15 cellular contexts compared by ENCODE assay signal in genomic region chr12:117111386-117112267, GRCh38. TPM values are rescaled to one million over a fixed set of nuclear protein-coding genes. Genes with fewer than 3 reads are reported as not detected.
A peak's percentile ranks its signal among the peaks of the same experiment; 100 is the strongest.
DNase-seq lines count a peak whose midpoint lies in the region; ATAC-seq, FAIRE-seq and TF ChIP-seq lines count a peak whose summit lies in the region.
"Had no signal": no experiment of that assay in that cellular context is flagged by ENCODE, and none has a peak within 500 bp of the region (broad histone marks: within the 10 kb centered on the region; RNA-seq: fewer than 3 reads in every experiment).

No MANE protein-coding gene starts in this region.

- no peak overlapping the region for H3K4me3 Mint-ChIP-seq in chondrocyte (ENCODE audit: unreplicated experiment)
- H3K4me3 Mint-ChIP-seq in activated naive CD4-positive, alpha-beta T cell treated with anti-CD3 and anti-CD28 coated beads for 36 hours: no peak overlapping the region
- H3K4me3 Mint-ChIP-seq: activated naive CD4-positive, alpha-beta T cell treated with anti-CD3 and anti-CD28 coated beads, Interleukin-2, amount 10 ng/mL, durations not matched to agents 7 days and 5 days; central memory CD8-positive, alpha-beta T cell had no signal

- CTCF ChIA-PET in A549 (lab: Yijun Ruan, JAX): interaction anchor here (0.7 to 4.3 kb wide), 6 partner anchors 9 to 745 kb away, joined by 3 to 19 read pairs (median 5); no protein-coding TSS in a partner anchor
- CTCF ChIA-PET in activated naive CD4-positive, alpha-beta T cell treated with anti-CD3 and anti-CD28 coated beads for 36 hours (lab: Charles Lee): interaction anchor here (0.6 to 1.9 kb wide), 3 partner anchors 86 to 366 kb away, joined by 3 to 9 read pairs (median 4); no protein-coding TSS in a partner anchor

- no peaks in the 10 kb centered on the region for H3K9me3 Mint-ChIP-seq in chondrocyte (ENCODE audit: low read depth)
- H3K9me3 Mint-ChIP-seq in activated naive CD4-positive, alpha-beta T cell treated with anti-CD3 and anti-CD28 coated beads for 36 hours: no peaks in the 10 kb centered on the region
- H3K9me3 Mint-ChIP-seq: activated naive CD4-positive, alpha-beta T cell treated with anti-CD3 and anti-CD28 coated beads, Interleukin-2, amount 10 ng/mL, durations not matched to agents 7 days and 5 days; central memory CD8-positive, alpha-beta T cell had no signal

- H2AFZ ChIP-seq in Karpas-422 (ENCODE audit: low read length): peak overlapping the region; percentile 14; the same call in 1 of the 2 replicates
- H2AFZ ChIP-seq: hepatocyte had no signal

- peak overlapping the region in 1 of 2 experiments; percentile 48; a peak in 3 of 6 replicates for H3K27ac ChIP-seq in A549
- H3K27ac ChIP-seq in Karpas-422 (ENCODE audit: low read length): no peak overlapping the region; the same call in 1 of the 2 replicates
- H3K27ac ChIP-seq: epithelial cell of prostate, hepatocyte, HL-60 had no signal

- no peaks in the 10 kb centered on the region for H3K79me2 ChIP-seq in Karpas-422 (ENCODE audit: low read length)
- H3K79me2 ChIP-seq: hepatocyte had no signal

- H3K27ac Mint-ChIP-seq in chondrocyte (ENCODE audit: unreplicated experiment): no peak overlapping the region
- H3K27ac Mint-ChIP-seq in activated naive CD4-positive, alpha-beta T cell treated with anti-CD3 and anti-CD28 coated beads for 36 hours: no peak overlapping the region
- H3K27ac Mint-ChIP-seq: activated naive CD4-positive, alpha-beta T cell treated with anti-CD3 and anti-CD28 coated beads, Interleukin-2, amount 10 ng/mL, durations not matched to agents 7 days and 5 days had no signal

- H3K4me1 Mint-ChIP-seq in chondrocyte (ENCODE audit: low read depth): no peaks in the 10 kb centered on the region
- H3K4me1 Mint-ChIP-seq in activated naive CD4-positive, alpha-beta T cell treated with anti-CD3 and anti-CD28 coated beads for 36 hours (ENCODE audit: low read depth): no peaks in the 10 kb centered on the region
- H3K4me1 Mint-ChIP-seq: activated naive CD4-positive, alpha-beta T cell treated with anti-CD3 and anti-CD28 coated beads, Interleukin-2, amount 10 ng/mL, durations not matched to agents 7 days and 5 days; central memory CD8-positive, alpha-beta T cell had no signal

- H3K36me3 Mint-ChIP-seq in chondrocyte (ENCODE audit: low read depth): no peaks in the 10 kb centered on the region
- H3K36me3 Mint-ChIP-seq in activated naive CD4-positive, alpha-beta T cell treated with anti-CD3 and anti-CD28 coated beads for 36 hours (ENCODE audit: low read depth): no peaks in the 10 kb centered on the region
- H3K36me3 Mint-ChIP-seq: activated naive CD4-positive, alpha-beta T cell treated with anti-CD3 and anti-CD28 coated beads, Interleukin-2, amount 10 ng/mL, durations not matched to agents 7 days and 5 days had no signal

- 85% methylated on average over 16 of the region's 16 CpGs for WGBS in A549 (ENCODE audit: missing lambda C conversion rate)

- ATAC-seq in A549: peak; percentile 25 to 35; a peak in 3 of 6 replicates
- no peak for ATAC-seq in mucosa of descending colon

- TF ChIP-seq EP300 in A549 (IDR thresholded peaks at IDR 0.05): no peak

- DNase-seq in A549 (ENCODE audit: low read depth in 1 of 2, low spot score in 1 of 2) (no peak), Karpas-422 (peak; percentile 67), NCI-H2196 (lab: John Stamatoyannopoulos, UW; ENCODE audit: unreplicated experiment) (peak; percentile 27), chondrocyte (ENCODE audit: low spot score) (peak; percentile 76), GM13976 (ENCODE audit: low spot score) (no peak), CD1c-positive myeloid dendritic cell (ENCODE audit: extremely low spot score) (no peak), mucosa of descending colon (no peak)
- no peak for DNase-seq in activated naive CD4-positive, alpha-beta T cell treated with anti-CD3 and anti-CD28 coated beads for 36 hours
- DNase-seq: activated naive CD4-positive, alpha-beta T cell treated with anti-CD3 and anti-CD28 coated beads, Interleukin-2, amount 10 ng/mL, durations not matched to agents 7 days and 5 days; EL had no signal

- H3K4me3 ChIP-seq in A549 (no peak overlapping the region), Karpas-422 (ENCODE audit: low read length) (peak overlapping the region; percentile 42; the same call in 1 of the 2 replicates), mucosa of descending colon (no peak overlapping the region)
- H3K4me3 ChIP-seq: hepatocyte had no signal

- no peak for TF ChIP-seq RAD21 in A549 (conservative IDR thresholded peaks at IDR 0.05 in 1 of 2, IDR thresholded peaks at IDR 0.05 in 1 of 2)

- peaks cover 7% of the 10 kb centered on the region for H3K27me3 Mint-ChIP-seq in chondrocyte (ENCODE audit: low read depth)
- H3K27me3 Mint-ChIP-seq in activated naive CD4-positive, alpha-beta T cell treated with anti-CD3 and anti-CD28 coated beads for 36 hours (ENCODE audit: low read depth): peaks cover 4% of the 10 kb centered on the region
- H3K27me3 Mint-ChIP-seq: central memory CD8-positive, alpha-beta T cell had no signal

- H3K36me3 ChIP-seq in Karpas-422 (ENCODE audit: insufficient read depth, low read length): no peaks in the 10 kb centered on the region
- no peaks in the 10 kb centered on the region for H3K36me3 ChIP-seq in mucosa of descending colon (ENCODE audit: low read depth)

- H3K9me3 ChIP-seq in A549 (no peaks in the 10 kb centered on the region), Karpas-422 (ENCODE audit: low read length) (no peaks in the 10 kb centered on the region), mucosa of descending colon (no peaks in the 10 kb centered on the region)

- no peaks in the 10 kb centered on the region for H4K20me1 ChIP-seq in Karpas-422 (ENCODE audit: insufficient read depth, low read depth, low read length)

- H3K4me2 ChIP-seq in A549 (no peak overlapping the region), Karpas-422 (ENCODE audit: low read depth, low read length, poor library complexity, severe bottlenecking) (peak overlapping the region; percentile 60)
- H3K4me2 ChIP-seq: hepatocyte had no signal

- H3K4me1 ChIP-seq in A549 (no peaks in the 10 kb centered on the region), Karpas-422 (ENCODE audit: low read length) (peaks cover 28% of the 10 kb centered on the region), mucosa of descending colon (ENCODE audit: low read depth) (no peaks in the 10 kb centered on the region)

- TF ChIP-seq CTCF in A549 (IDR thresholded peaks at IDR 0.05) (no peak), chondrocyte (IDR thresholded peaks at IDR 0.05) (no peak), GM13976 (IDR thresholded peaks at IDR 0.05; ENCODE audit: borderline replicate concordance, control extremely low read depth, extremely low read depth, insufficient read depth, missing control alignments) (no peak), mucosa of descending colon (IDR thresholded peaks at IDR 0.05) (no peak)

- no peak for TF ChIP-seq POLR2A in A549 (IDR thresholded peaks at IDR 0.05; ENCODE audit: low read length)

- FAIRE-seq in A549 (lab: Jason Lieb, UNC): no peak

- intact Hi-C loops in activated naive CD4-positive, alpha-beta T cell treated with anti-CD3 and anti-CD28 coated beads for 36 hours (cut with micrococcal nuclease): no loop called here
- intact Hi-C loops in mucosa of descending colon (cut with DNase I, micrococcal nuclease): no loop called here

- no peaks in the 10 kb centered on the region for H3K9me2 ChIP-seq in Karpas-422 (replicated peaks; ENCODE audit: insufficient read depth, low read length)

- no peaks in the 10 kb centered on the region; the same call in 1 of the 2 replicates for H3K27me3 ChIP-seq in Karpas-422 (ENCODE audit: low read length)
- H3K27me3 ChIP-seq: hepatocyte had no signal

- POLR2A ChIA-PET in A549 (lab: Yijun Ruan, JAX): no interaction called here

- in situ Hi-C loops in GM13976 (cut with MboI; ENCODE audit: low sequenced_read_pairs, unreplicated experiment): loop anchor here (10.0 kb wide), 2 partner anchors 87 to 407 kb away; no protein-coding TSS in a partner anchor

- peak overlapping the region; percentile 22 for H3K9ac ChIP-seq in Karpas-422 (ENCODE audit: low read length)

TF ChIP-seq in A549, 52 proteins besides CTCF, POLR2A, EP300 and RAD21:
- TF ChIP-seq MAFK (IDR thresholded peaks at IDR 0.05; ENCODE audit: partially characterized antibody) (peak; percentile 62), KDM5A (IDR thresholded peaks at IDR 0.05) (no peak)

RNA-seq across cellular contexts. Expression of gene TESC, which starts 12.4 kb away (rescaled TPM):
- polyA plus RNA-seq in A549 (2011; rRNA removed): 94.2 and 97.8 TPM in 2 replicates
- 189 and 215 TPM in 2 replicates for polyA plus RNA-seq in A549 (2012; cell fraction: cytosol; rRNA removed)
- 123 and 143 TPM in 2 replicates for polyA plus RNA-seq in A549 (2012; cell fraction: nucleus; rRNA removed)
- 93.4 to 104 TPM (median 97.5 TPM) in 3 replicates for polyA plus RNA-seq in A549 (2017; fragmentation: RNase III; extraction: RNeasy Plus Mini Kit Qiagen cat#74134 plus additional on column Dnase treatment)
- polyA minus RNA-seq in A549 (2011; rRNA and poly(A)+ RNA removed): 60.9 and 63.7 TPM in 2 replicates
- total RNA-seq in Karpas-422 (2014; rRNA removed; shearing (Covaris generic); ENCODE audit: low replicate concordance): 69.2 and 140 TPM in 2 replicates
- not detected in 3 replicates for total RNA-seq in chondrocyte
- 10 to 100 TPM; 13.4 to 14.7 TPM for total RNA-seq in activated naive CD4-positive, alpha-beta T cell treated with anti-CD3 and anti-CD28 coated beads for 36 hours
- total RNA-seq in mucosa of descending colon: 1 to 10 TPM in 2 of 3 donors, under 1 TPM in 1; 0.78 to 2.2 (median 2.0) TPM
- total RNA-seq: osteocyte had no signal

Comparison
In these comparisons a context has a peak if more than half of its experiments do, and no peak if none do; other contexts are left out.
1. DNase-seq: peak in Karpas-422 (single experiment), NCI-H2196 (single experiment) and chondrocyte (single experiment); none in A549 (0 of 2), GM13976 (single experiment), CD1c-positive myeloid dendritic cell (single experiment), activated naive CD4-positive, alpha-beta T cell treated with anti-CD3 and anti-CD28 coated beads for 36 hours (single experiment) and mucosa of descending colon (0 of 3).